8 cellular contexts compared by ENCODE assay signal in the genomic region with DNA sequence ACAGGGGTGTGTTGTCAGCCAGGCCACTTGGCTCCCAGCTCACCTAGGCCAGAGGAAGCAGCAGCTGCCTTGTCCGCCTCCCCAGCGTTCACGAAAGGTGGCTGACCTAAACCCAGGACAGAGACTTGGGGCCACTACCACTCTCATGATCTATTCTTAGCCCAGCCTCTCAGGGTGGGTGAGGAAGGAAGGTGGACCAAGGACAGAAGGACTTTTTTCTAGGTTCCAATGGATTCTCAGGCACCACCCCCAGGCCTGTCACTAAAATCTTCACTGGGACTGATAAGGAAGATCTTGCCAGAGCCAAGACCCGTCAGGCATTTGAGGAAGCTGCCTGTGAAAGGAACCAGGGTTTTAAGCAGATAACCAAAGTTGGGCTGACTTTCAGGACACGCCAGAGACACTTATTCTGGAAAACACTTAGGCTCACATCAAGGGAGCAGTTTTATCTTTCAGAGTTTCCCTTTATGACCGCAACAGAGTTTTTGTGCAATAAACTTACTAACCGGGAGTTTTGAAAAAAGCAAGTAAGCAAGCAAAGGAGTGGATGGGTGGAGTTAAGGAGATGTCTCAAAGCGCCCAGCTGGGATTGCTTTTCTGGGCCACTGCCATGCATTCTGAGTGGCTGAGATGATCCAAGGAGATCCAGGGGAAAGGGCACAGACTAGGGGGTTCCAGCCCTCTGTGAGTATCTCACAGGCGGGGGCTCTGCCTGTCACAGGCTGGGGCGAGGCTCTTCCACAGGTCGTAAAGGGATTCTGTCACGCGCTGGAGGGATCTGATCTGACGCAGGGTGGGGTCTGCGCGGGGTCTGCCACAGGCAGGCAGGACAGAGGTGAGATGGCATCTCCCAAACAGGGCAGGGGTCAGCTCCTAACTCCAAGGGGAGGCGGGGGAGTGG. TPM values are rescaled to one million over a fixed set of nuclear protein-coding genes. Genes with fewer than 3 reads are reported as not detected.
DNase-seq lines count a peak whose midpoint lies in the region; ATAC-seq, FAIRE-seq and TF ChIP-seq lines count a peak whose summit lies in the region.

No MANE protein-coding gene starts in this region.

- FAIRE-seq in urothelium cell line (lab: Jason Lieb, UNC): no peak

- peak; percentile 9 for DNase-seq in AG04449 (ENCODE audit: low read depth, low spot score)
- no peak for DNase-seq in SJCRH30
- DNase-seq in endodermal cell: no peak
- no peak for DNase-seq in mesothelial cell of epicardium (ENCODE audit: low spot score in 2 of 2, unreplicated experiment in 2 of 2)
- peak; percentile 37 for DNase-seq in urothelium cell line (ENCODE audit: low spot score)
- no peak for DNase-seq in NCI-H345 treated with DMSO at 0.1 percent for 48 hours (lab: John Stamatoyannopoulos, UW; ENCODE audit: unreplicated experiment)

- peaks cover 5% of the 10 kb centered on the region for H3K36me3 Mint-ChIP-seq in endodermal cell (ENCODE audit: low read depth)
- no peaks in the 10 kb centered on the region for H3K36me3 Mint-ChIP-seq in mesothelial cell of epicardium

- TF ChIP-seq CTCF in AG04449 (IDR thresholded peaks at IDR 0.05; ENCODE audit: insufficient read depth, low read length, missing control alignments) (no peak), endodermal cell (conservative IDR thresholded peaks at IDR 0.05) (no peak), mesothelial cell of epicardium (IDR thresholded peaks at IDR 0.05; ENCODE audit: unreplicated experiment) (no peak)

- H3K27me3 ChIP-seq in SJCRH30: 0 out of 2 replicates have a peak, but pooled peaks cover 5% of the 10 kb centered on the region
- no peaks in the 10 kb centered on the region for H3K27me3 ChIP-seq in endodermal cell (ENCODE audit: control insufficient read depth, insufficient read depth, low read length, poor library complexity, severe bottlenecking)

- H3K9me3 Mint-ChIP-seq in endodermal cell: no peaks in the 10 kb centered on the region
- H3K9me3 Mint-ChIP-seq in mesothelial cell of epicardium: no peaks in the 10 kb centered on the region

- POLR2A ChIA-PET in AG04449 (lab: Yijun Ruan, JAX): interaction anchor here (0.7 to 1.1 kb wide), 2 partner anchors 23 to 166 kb away, joined by 3 read pairs; no protein-coding TSS in a partner anchor

- CTCF ChIA-PET in AG04449 (lab: Yijun Ruan, JAX): interaction anchor here (0.7 to 9.0 kb wide), 31 partner anchors 8 to 300 kb away, joined by 3 to 452 read pairs (median 6); a partner anchor contains a TSS

- peak overlapping the region; percentile 94 for H3K4me3 ChIP-seq in AG04449 (ENCODE audit: low read depth, low read length)
- peak overlapping the region; percentile 77 for H3K4me3 ChIP-seq in SJCRH30
- peak overlapping the region; percentile 87 for H3K4me3 ChIP-seq in endodermal cell (ENCODE audit: low read length)

- no peak overlapping the region for H3K27ac ChIP-seq in SJCRH30
- H3K27ac ChIP-seq in endodermal cell (ENCODE audit: low read depth, low read length): no peak overlapping the region

- H3K9ac ChIP-seq in endodermal cell (ENCODE audit: extremely low read depth, low read length, poor library complexity, severe bottlenecking): peak overlapping the region; percentile 32

- peak; percentile 13 for ATAC-seq in GM21576 (IDR thresholded peaks at IDR 0.05; ENCODE audit: unreplicated experiment)
- no peak for ATAC-seq in activated CD4-positive, CD25-positive, alpha-beta regulatory T cell treated with anti-CD3 and anti-CD28 coated beads, Interleukin-2, amount 50 U/mL, for 24 hours

- 44 to 58% methylated on average over 7 to 17 of the region's 17 CpGs for WGBS in endodermal cell (ENCODE audit: insufficient coverage in 1 of 2, insufficient read length in 1 of 2), 2 experiments

- H3K4me1 ChIP-seq in SJCRH30: peaks cover 4% of the 10 kb centered on the region; the same call in 1 of the 2 replicates
- H3K4me1 ChIP-seq in endodermal cell (ENCODE audit: control insufficient read depth, insufficient read depth, low read length): peaks cover 9% of the 10 kb centered on the region

- peaks cover 14% of the 10 kb centered on the region for H3K4me1 Mint-ChIP-seq in endodermal cell
- peaks cover 16% of the 10 kb centered on the region for H3K4me1 Mint-ChIP-seq in mesothelial cell of epicardium

- no peak overlapping the region for H3K27ac Mint-ChIP-seq in endodermal cell
- peak overlapping the region; percentile 75 for H3K27ac Mint-ChIP-seq in mesothelial cell of epicardium

- H3K27me3 Mint-ChIP-seq in endodermal cell (ENCODE audit: insufficient read depth) (peaks cover 7% of the 10 kb centered on the region), mesothelial cell of epicardium (ENCODE audit: low read depth) (peaks cover 6% of the 10 kb centered on the region)

- H3K36me3 ChIP-seq in SJCRH30 (no peaks in the 10 kb centered on the region), endodermal cell (ENCODE audit: control insufficient read depth, insufficient read depth, low read length) (peaks cover 1% of the 10 kb centered on the region)

- H3K4me3 Mint-ChIP-seq in endodermal cell: peak overlapping the region; percentile 73
- peak overlapping the region; percentile 89 for H3K4me3 Mint-ChIP-seq in mesothelial cell of epicardium

- no peaks in the 10 kb centered on the region for H3K9me3 ChIP-seq in SJCRH30 (replicated peaks)
- H3K9me3 ChIP-seq in endodermal cell (ENCODE audit: control insufficient read depth, low read length): no peaks in the 10 kb centered on the region

RNA-seq across cellular contexts. Expression of a gene that starts 1.0 kb away (rescaled TPM):
- total RNA-seq in SJCRH30 (2014; rRNA removed; shearing (Covaris generic)): 5.7 and 5.8 TPM in 2 replicates
- total RNA-seq in endodermal cell (1 to 10 TPM; 2.4 to 2.9 TPM), mesothelial cell of epicardium (3.6 to 4.2 TPM (median 3.6 TPM) in 3 replicates)
- polyA plus RNA-seq in endodermal cell (2013, experiment 1 of 2): 3.9 TPM
- 4.1 TPM for polyA plus RNA-seq in endodermal cell (2013, experiment 2 of 2)

RNA-seq across cellular contexts. Expression of a gene that starts 26.8 kb away (rescaled TPM):
- not detected in 2 replicates for total RNA-seq in SJCRH30 (2014; rRNA removed; shearing (Covaris generic))
- not detected for total RNA-seq in endodermal cell
- not detected for polyA plus RNA-seq in endodermal cell (2013, experiment 1 of 2)
- polyA plus RNA-seq in endodermal cell (2013, experiment 2 of 2): 0.21 TPM
- total RNA-seq in mesothelial cell of epicardium: not detected in 3 replicates

RNA-seq across cellular contexts. Expression of a gene that starts 45.5 kb away (rescaled TPM):
- total RNA-seq in SJCRH30 (2014; rRNA removed; shearing (Covaris generic)): not detected in 2 replicates
- 10 to 100 TPM; 56.3 to 58.0 TPM for total RNA-seq in endodermal cell
- 12.3 TPM for polyA plus RNA-seq in endodermal cell (2013, experiment 1 of 2)
- 15.2 TPM for polyA plus RNA-seq in endodermal cell (2013, experiment 2 of 2)
- total RNA-seq in mesothelial cell of epicardium: 0.09 to 0.20 TPM (median 0.13 TPM) in 3 replicates

Comparison
In these comparisons a context has a peak if more than half of its experiments do, and no peak if none do; other contexts are left out.
1. DNase-seq: peak in AG04449 (single experiment) and urothelium cell line (single experiment); none in SJCRH30 (0 of 2), endodermal cell (single experiment), mesothelial cell of epicardium (0 of 2) and NCI-H345 treated with DMSO at 0.1 percent for 48 hours (single experiment).
2. RNA of a gene that starts 45.5 kb away (total RNA-seq): 56.3 to 58.0 TPM in endodermal cell; 0.09 to 0.20 TPM in mesothelial cell of epicardium and not detected in SJCRH30; every median in the first group is over 10 times any median in the second.
3. Peak in every context shown above with its lines, with median percentiles within 50 percentile points of each other: H3K4me3 ChIP-seq.